ENCODE assay signal across 23 cellular contexts in genomic region chr1:176919386-176920378, GRCh38.
DNase-seq lines count a peak whose midpoint lies in the region; ATAC-seq and TF ChIP-seq lines count a peak whose summit lies in the region.
"Had no signal": no experiment of that assay in that cellular context is flagged by ENCODE, and none has a peak within 500 bp of the region (broad histone marks: within the 10 kb centered on the region; RNA-seq: fewer than 3 reads in every experiment).

No MANE protein-coding gene starts in this region.

- H3K27me3 ChIP-seq in DND-41 (ENCODE audit: insufficient read depth, low read length, poor library complexity), result no peaks in the 10 kb centered on the region

- H3K79me2 ChIP-seq in DND-41 (ENCODE audit: insufficient read depth, low read length), result no peaks in the 10 kb centered on the region

- peaks cover 34% of the 10 kb centered on the region for H3K27me3 Mint-ChIP-seq in mesothelial cell of epicardium (ENCODE audit: low read depth)

- no peak overlapping the region for H3K4me3 ChIP-seq in DND-41 (ENCODE audit: low read depth in 1 of 2, low read length in 2 of 2)

- H3K4me3 Mint-ChIP-seq in mesothelial cell of epicardium, result no peak overlapping the region

- no peak overlapping the region for H3K27ac Mint-ChIP-seq in mesothelial cell of epicardium

- no peak overlapping the region for H3K9ac ChIP-seq in DND-41 (ENCODE audit: low read depth, low read length)

- H3K36me3 ChIP-seq in DND-41 (ENCODE audit: insufficient read depth, low read length), result no peaks in the 10 kb centered on the region

- no peaks in the 10 kb centered on the region for H3K9me3 Mint-ChIP-seq in mesothelial cell of epicardium

- DNase-seq in DND-41 (no peak), SW480 (ENCODE audit: low spot score) (peak; percentile 7), left kidney (ENCODE audit: low read depth, low spot score) (peak; percentile 62), mesothelial cell of epicardium (ENCODE audit: low spot score in 2 of 2, unreplicated experiment in 2 of 2) (no peak), DMS114 treated with DMSO at 0.1 percent for 48 hours (lab: John Stamatoyannopoulos, UW; ENCODE audit: unreplicated experiment) (no peak), RPMI8226 (no peak)
- no peak for DNase-seq in activated CD8-positive, alpha-beta memory T cell treated with anti-CD3 and anti-CD28 coated beads, Interleukin-2, amount 50 U/mL, for 48 hours
- DNase-seq: Calu3; DMS153; IMR-90; KG1; NCI-H1092; NCI-H1417 treated with DMSO at 0.1 percent for 48 hours; NCI-H1694 treated with DMSO at 0.1 percent for 48 hours; NCI-H2081 treated with DMSO at 0.1 percent for 48 hours; NCI-H446; NCI-H524 treated with DMSO at 0.1 percent for 48 hours; NCI-H774; NK-92 treated with Interleukin-12 subunit alpha and Interleukin-12 subunit beta, amount 100 ng/mL, for 24 hours; SHP77 had no signal

- TF ChIP-seq CTCF in DND-41 (IDR thresholded peaks at IDR 0.05; ENCODE audit: borderline replicate concordance, extremely low read depth, low read length, poor library complexity, severe bottlenecking), result no peak
- TF ChIP-seq CTCF in mesothelial cell of epicardium (IDR thresholded peaks at IDR 0.05; ENCODE audit: unreplicated experiment), result no peak

- ATAC-seq in DND-41 (ENCODE audit: insufficient read depth, low read depth), result no peak
- peak; percentile 63 for ATAC-seq in HG03432 (IDR thresholded peaks at IDR 0.05; ENCODE audit: unreplicated experiment)
- ATAC-seq: HCT116 had no signal

- no peak overlapping the region for H3K27ac ChIP-seq in DND-41 (ENCODE audit: low read length)
- H3K27ac ChIP-seq: RWPE1 had no signal

- no peaks in the 10 kb centered on the region for H3K4me1 Mint-ChIP-seq in mesothelial cell of epicardium

- H3K9me3 ChIP-seq in DND-41 (ENCODE audit: insufficient read depth, low read length, severe bottlenecking), result no peaks in the 10 kb centered on the region

- 0 out of 2 replicates have a peak overlapping the region, but pooled peaks have one; percentile 25 for H2AFZ ChIP-seq in DND-41 (ENCODE audit: low read depth, low read length)

- H3K4me1 ChIP-seq in DND-41 (ENCODE audit: insufficient read depth, low read length), result no peaks in the 10 kb centered on the region

- no peak overlapping the region for H3K4me2 ChIP-seq in DND-41 (ENCODE audit: insufficient read depth, low read length)

- no peaks in the 10 kb centered on the region for H4K20me1 ChIP-seq in DND-41 (ENCODE audit: insufficient read depth, low read length)

- H3K36me3 Mint-ChIP-seq in mesothelial cell of epicardium, result no peaks in the 10 kb centered on the region

Comparison
In these comparisons a context has a peak if more than half of its experiments do, and no peak if none do; other contexts are left out.
1. DNase-seq: peak in SW480 (single experiment) and left kidney (single experiment); none in DND-41 (single experiment), activated CD8-positive, alpha-beta memory T cell treated with anti-CD3 and anti-CD28 coated beads, Interleukin-2, amount 50 U/mL, for 48 hours (single experiment), mesothelial cell of epicardium (0 of 2), DMS114 treated with DMSO at 0.1 percent for 48 hours (single experiment) and RPMI8226 (single experiment).